ENCODE assay signal across 19 cellular contexts in the genomic region with DNA sequence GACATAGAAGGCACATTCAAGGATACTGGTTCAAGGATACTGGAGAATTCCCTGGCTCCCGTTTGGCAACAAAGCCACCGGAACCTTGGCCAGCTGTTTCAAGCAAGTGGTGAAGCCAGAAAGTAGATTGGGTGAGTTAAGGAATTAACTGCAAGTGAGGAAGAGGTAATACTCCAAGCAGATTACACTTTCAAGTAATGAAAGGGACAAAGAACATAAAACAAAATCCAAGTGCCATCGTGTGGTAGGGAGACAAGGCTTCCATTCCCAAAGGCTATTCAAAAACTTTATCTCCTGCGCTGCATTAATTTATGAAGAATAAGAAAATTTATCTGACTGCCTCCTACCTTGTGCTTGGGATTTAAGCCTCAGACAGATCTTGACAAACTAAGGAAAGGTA. TPM values are rescaled to one million over a fixed set of nuclear protein-coding genes. Genes with fewer than 3 reads are reported as not detected.
A peak's percentile ranks its signal among the peaks of the same experiment; 100 is the strongest.
DNase-seq lines count a peak whose midpoint lies in the region; ATAC-seq, FAIRE-seq and TF ChIP-seq lines count a peak whose summit lies in the region.
"Had no signal": no experiment of that assay in that cellular context is flagged by ENCODE, and none has a peak within 500 bp of the region (broad histone marks: within the 10 kb centered on the region; RNA-seq: fewer than 3 reads in every experiment).

No MANE protein-coding gene starts in this region.

- peaks cover 100% of the 10 kb centered on the region for H3K79me2 ChIP-seq in HCT116 (ENCODE audit: insufficient read depth, low read length)
- peaks cover 98% of the 10 kb centered on the region for H3K79me2 ChIP-seq in K562 (ENCODE audit: control insufficient read depth, insufficient read depth, low read length)

- TF ChIP-seq POLR2A in HCT116 (IDR thresholded peaks at IDR 0.05; ENCODE audit: borderline replicate concordance, extremely low read depth, insufficient read depth, insufficient read length) (no peak), K562 (conservative IDR thresholded peaks at IDR 0.05) (no peak)

- ATAC-seq in activated CD4-positive, alpha-beta T cell treated with anti-CD3 and anti-CD28 coated beads for 36 hours, result no peak
- no peak for ATAC-seq in HCT116
- no peak for ATAC-seq in K562
- ATAC-seq: heart left ventricle, mucosa of descending colon, SK-N-SH treated with all-trans-retinoic acid at 6 μM for 48 hours had no signal

- H3K4me2 ChIP-seq in HCT116 (ENCODE audit: low read length) (peak overlapping the region; percentile 8; the same call in 1 of the 2 replicates), K562 (ENCODE audit: insufficient read depth, low read length) (peak overlapping the region; percentile 12; the same call in 1 of the 2 replicates)

- BruUV-seq in HCT116 (replicated peaks; lab: Mats Ljungman, UMichigan) (no TSS peak), K562 (replicated peaks; lab: Mats Ljungman, UMichigan) (no TSS peak)

- in situ Hi-C loops in K562 (cut with MboI), result no loop called here

- peaks cover 94% of the 10 kb centered on the region for H3K4me1 Mint-ChIP-seq in activated CD4-positive, alpha-beta T cell treated with anti-CD3 and anti-CD28 coated beads for 36 hours
- peaks cover 22% of the 10 kb centered on the region for H3K4me1 Mint-ChIP-seq in progenitor cell of endocrine pancreas (ENCODE audit: low read depth)

- H3K27me3 ChIP-seq in HCT116 (ENCODE audit: insufficient read depth, low read length), result no peaks in the 10 kb centered on the region
- no peaks in the 10 kb centered on the region for H3K27me3 ChIP-seq in K562 (ENCODE audit: control insufficient read depth in 2 of 2, insufficient read depth in 2 of 2, low read length in 2 of 2)
- H3K27me3 ChIP-seq: esophagus squamous epithelium, heart left ventricle had no signal

- peaks cover 81% of the 10 kb centered on the region for H3K36me3 Mint-ChIP-seq in activated CD4-positive, alpha-beta T cell treated with anti-CD3 and anti-CD28 coated beads for 36 hours (ENCODE audit: low read depth)
- H3K36me3 Mint-ChIP-seq in progenitor cell of endocrine pancreas (ENCODE audit: insufficient read depth), result peaks cover 12% of the 10 kb centered on the region

- H2AFZ ChIP-seq in HCT116 (ENCODE audit: low read depth, low read length, poor library complexity, severe bottlenecking), result no peak overlapping the region
- H2AFZ ChIP-seq in K562 (ENCODE audit: low read depth, low read length), result no peak overlapping the region
- H2AFZ ChIP-seq: GM23248 had no signal

- no peaks in the 10 kb centered on the region for H3K27me3 Mint-ChIP-seq in activated CD4-positive, alpha-beta T cell treated with anti-CD3 and anti-CD28 coated beads for 36 hours
- no peaks in the 10 kb centered on the region for H3K27me3 Mint-ChIP-seq in progenitor cell of endocrine pancreas

- TF ChIP-seq CTCF in HCT116 (IDR thresholded peaks at IDR 0.05 in 2 of 3, conservative IDR thresholded peaks at IDR 0.05 in 1 of 3; ENCODE audit: borderline replicate concordance in 1 of 3, insufficient read depth in 1 of 3, low read depth in 2 of 3, low read length in 2 of 3) (no peak), K562 (IDR thresholded peaks at IDR 0.05 in 2 of 3, conservative IDR thresholded peaks at IDR 0.05 in 1 of 3; ENCODE audit: insufficient read depth in 2 of 3, low read depth in 1 of 3, low read length in 3 of 3) (no peak), progenitor cell of endocrine pancreas (IDR thresholded peaks at IDR 0.05; ENCODE audit: unreplicated experiment) (no peak)

- CTCF ChIA-PET in activated CD4-positive, alpha-beta T cell treated with anti-CD3 and anti-CD28 coated beads for 36 hours (lab: Charles Lee), result interaction anchor here (4.6 kb wide), 1 partner anchor 9 kb away, joined by 30 read pairs; no protein-coding TSS in a partner anchor
- CTCF ChIA-PET in HCT116 (lab: Charles Lee) (no interaction called here), K562 (lab: Yijun Ruan, JAX; ENCODE audit: low intra/inter-chr PET ratio) (no interaction called here)

- H3K4me3 Mint-ChIP-seq in activated CD4-positive, alpha-beta T cell treated with anti-CD3 and anti-CD28 coated beads for 36 hours, result no peak overlapping the region
- H3K4me3 Mint-ChIP-seq in progenitor cell of endocrine pancreas (ENCODE audit: low read depth), result no peak overlapping the region

- TF ChIP-seq EP300 in K562 (IDR thresholded peaks at IDR 0.05; ENCODE audit: low read length), result no peak

- TF ChIP-seq RAD21 in HCT116 (IDR thresholded peaks at IDR 0.05; ENCODE audit: low read depth) (no peak), K562 (CRISPR knock-in tag; conservative IDR thresholded peaks at IDR 0.05 in 1 of 2, IDR thresholded peaks at IDR 0.05 in 1 of 2) (no peak)

- no peak for FAIRE-seq in K562 (lab: Jason Lieb, UNC)

- peaks cover 48% of the 10 kb centered on the region; the same call in 1 of the 2 replicates for H4K20me1 ChIP-seq in HCT116 (ENCODE audit: insufficient read depth)
- peaks cover 41% of the 10 kb centered on the region for H4K20me1 ChIP-seq in K562 (replicated peaks; ENCODE audit: control insufficient read depth, insufficient read depth, low read length)

- H3K36me3 ChIP-seq in HCT116 (ENCODE audit: control insufficient read depth in 1 of 2, insufficient read depth in 2 of 2, low read length in 2 of 2) (peaks cover 2 to 28% of the 10 kb centered on the region in 2 experiments; a peak in 1 of 4 replicates), K562 (ENCODE audit: control insufficient read depth, insufficient read depth, low read length) (peaks cover 62% of the 10 kb centered on the region)

- no peaks in the 10 kb centered on the region for H3K9me2 ChIP-seq in HCT116 (ENCODE audit: insufficient read depth)

- H3K9ac ChIP-seq in HCT116 (ENCODE audit: low read length), result no peak overlapping the region
- H3K9ac ChIP-seq in K562 (ENCODE audit: insufficient read depth in 1 of 2, low read depth in 2 of 2, low read length in 2 of 2), result no peak overlapping the region
- H3K9ac ChIP-seq: GM23248 had no signal

- 56% methylated on average over 4 of the region's 4 CpGs for WGBS in K562 (ENCODE audit: insufficient coverage, low coverage, missing lambda C conversion rate)

- no peaks in the 10 kb centered on the region for H3K9me3 Mint-ChIP-seq in activated CD4-positive, alpha-beta T cell treated with anti-CD3 and anti-CD28 coated beads for 36 hours (ENCODE audit: low read depth)
- peaks cover 3% of the 10 kb centered on the region for H3K9me3 Mint-ChIP-seq in progenitor cell of endocrine pancreas (ENCODE audit: low read depth)

- no peak overlapping the region for H3K27ac ChIP-seq in HCT116 (ENCODE audit: low read depth, low read length)
- peak overlapping the region; percentile 50; the same call in 2 of the 3 replicates for H3K27ac ChIP-seq in K562 (ENCODE audit: extremely low read depth, low read depth, low read length)
- H3K27ac ChIP-seq: esophagus squamous epithelium, GM23248 had no signal

- H3K4me3 ChIP-seq in HCT116 (replicated peaks in 1 of 2; ENCODE audit: low read depth in 1 of 2, low read length in 2 of 2) (no peak overlapping the region), K562 (no peak overlapping the region)
- H3K4me3 ChIP-seq: esophagus squamous epithelium, GM23248, heart left ventricle, mucosa of descending colon had no signal

- intact Hi-C loops in activated CD4-positive, alpha-beta T cell treated with anti-CD3 and anti-CD28 coated beads for 36 hours (cut with DNase I, micrococcal nuclease), result loop anchor here in 1 of 2 experiments (2.0 to 10.0 kb wide), 2 partner anchors 43 to 949 kb away; no protein-coding TSS in a partner anchor
- intact Hi-C loops in HCT116 (cut with micrococcal nuclease), result no loop called here
- intact Hi-C loops in K562 (cut with micrococcal nuclease), result no loop called here

- no peak for DNase-seq in activated CD4-positive, alpha-beta T cell treated with anti-CD3 and anti-CD28 coated beads for 36 hours
- DNase-seq in activated CD4-positive, alpha-beta T cell treated with anti-CD3 and anti-CD28 coated beads for 1 hour, result no peak
- DNase-seq in HCT116 (ENCODE audit: low read depth, low spot score) (no peak), K562 (ENCODE audit: extremely low read depth in 1 of 4, low spot score in 3 of 4) (no peak), progenitor cell of endocrine pancreas (ENCODE audit: low spot score, unreplicated experiment) (no peak), DMS153 treated with DMSO at 0.1 percent for 48 hours (lab: John Stamatoyannopoulos, UW; ENCODE audit: unreplicated experiment) (no peak), DMS53 treated with DMSO at 0.1 percent for 48 hours (lab: John Stamatoyannopoulos, UW; ENCODE audit: unreplicated experiment) (no peak), NOMO-1 treated with DMSO at 0.1 percent for 48 hours (lab: John Stamatoyannopoulos, UW; ENCODE audit: unreplicated experiment) (no peak)
- DNase-seq: activated T-cell treated with anti-CD3 and anti-CD28 coated beads, Interleukin-2, amount 50 U/mL, for 48 hours; esophagus squamous epithelium; GM23248; heart left ventricle; KBM-7; kidney glomerular epithelial cell; mucosa of descending colon; NCI-H1417; stimulated activated CD4-positive, alpha-beta T cell treated with anti-CD3 and anti-CD28 coated beads, Interleukin-2, amount 100 ng/mL, for 24 hours; trophoblast cell had no signal

- POLR2A ChIA-PET in activated CD4-positive, alpha-beta T cell treated with anti-CD3 and anti-CD28 coated beads for 36 hours (lab: Charles Lee), result interaction anchor here (1.8 kb wide), 1 partner anchor 10 kb away, joined by 5 read pairs; no protein-coding TSS in a partner anchor
- POLR2A ChIA-PET in HCT116 (lab: Charles Lee) (no interaction called here), K562 (lab: Yijun Ruan, JAX) (interaction anchor here (0.6 to 1.5 kb wide), 5 partner anchors 8 to 26 kb away, joined by 3 to 6 read pairs (median 3); no protein-coding TSS in a partner anchor)

- peaks cover 9% of the 10 kb centered on the region for H3K9me1 ChIP-seq in K562 (ENCODE audit: control insufficient read depth, insufficient read depth, low read length)

- H3K4me1 ChIP-seq in HCT116 (ENCODE audit: control insufficient read depth in 1 of 2, insufficient read depth in 2 of 2, low read length in 2 of 2), result peaks cover 37 to 67% of the 10 kb centered on the region in 2 experiments
- H3K4me1 ChIP-seq in K562 (replicated peaks in 1 of 2; ENCODE audit: control insufficient read depth in 2 of 2, insufficient read depth in 2 of 2, low read length in 2 of 2), result peaks cover 9 to 52% of the 10 kb centered on the region in 2 experiments

- H3K27ac Mint-ChIP-seq in activated CD4-positive, alpha-beta T cell treated with anti-CD3 and anti-CD28 coated beads for 36 hours, result peak overlapping the region; percentile 98
- peak overlapping the region; percentile 50 for H3K27ac Mint-ChIP-seq in progenitor cell of endocrine pancreas

- RAD21 ChIA-PET in HCT116 (lab: Charles Lee; ENCODE audit: low non-redundant PET in 1 of 2, low total read pairs in 2 of 2, uncharacterized antibody in 2 of 2, unreplicated experiment in 2 of 2), result no interaction called here

- H3K9me3 ChIP-seq in HCT116 (ENCODE audit: control insufficient read depth in 1 of 2, insufficient read depth in 1 of 2, low read depth in 1 of 2, low read length in 2 of 2) (0 out of 4 replicates have a peak, but pooled peaks cover 0 to 3% of the 10 kb centered on the region in 2 experiments), K562 (replicated peaks; ENCODE audit: control insufficient read depth, insufficient read depth, low read depth, low read length) (no peaks in the 10 kb centered on the region)
- H3K9me3 ChIP-seq: esophagus squamous epithelium, mucosa of descending colon had no signal

RNA-seq across cellular contexts. Expression of a gene that starts 27.8 kb away (rescaled TPM):
- total RNA-seq in activated CD4-positive, alpha-beta T cell treated with anti-CD3 and anti-CD28 coated beads for 36 hours, result 100 to 1,000 TPM; 241 to 368 TPM
- total RNA-seq in HCT116 (2021; ENCODE audit: unreplicated experiment), result 162 TPM
- polyA plus RNA-seq in HCT116 (2012), result 129 and 140 TPM in 2 replicates
- total RNA-seq in K562 (2011; cell fraction: chromatin; rRNA removed; ENCODE audit: low replicate concordance), result 514 and 616 TPM in 2 replicates
- 268 and 281 TPM in 2 replicates for total RNA-seq in K562 (2011; cell fraction: nucleolus; rRNA removed)
- 282 and 295 TPM in 2 replicates for total RNA-seq in K562 (2011; cell fraction: nucleoplasm; rRNA removed)
- 121 and 136 TPM in 2 replicates for total RNA-seq in K562 (2014; rRNA removed)
- total RNA-seq in K562 (2014; rRNA removed; fragmentation: Illumina TruSeq; extraction: Trizol), result 90.7 and 104 TPM in 2 replicates
- 101 and 104 TPM in 2 replicates for total RNA-seq in K562 (2015; rRNA removed; fragmentation: Illumina TruSeq; extraction: Trizol)
- total RNA-seq in K562 (2021), result 196 and 204 TPM in 2 replicates
- 160 and 184 TPM in 2 replicates for polyA plus RNA-seq in K562 (2011; rRNA removed)
- polyA plus RNA-seq in K562 (2011; cell fraction: cytosol; rRNA removed), result 233 and 372 TPM in 2 replicates
- 242 and 339 TPM in 2 replicates for polyA plus RNA-seq in K562 (2011; cell fraction: nucleus; rRNA removed)
- 107 and 149 TPM in 2 replicates for polyA plus RNA-seq in K562 (2012)
- polyA plus RNA-seq in K562 (2014; fragmentation: Illumina TruSeq; extraction: Trizol), result 154 and 180 TPM in 2 replicates
- 10 to 100 TPM; 11.2 to 31.0 TPM for polyA plus RNA-seq in K562 (2014; fragmentation: Nextera tagmentation; extraction: Ambion mirVana)
- polyA plus RNA-seq in K562 (2014; rRNA removed), result 119 and 141 TPM in 2 replicates
- polyA minus RNA-seq in K562 (2011; rRNA and poly(A)+ RNA removed), result 205 and 308 TPM in 2 replicates
- polyA minus RNA-seq in K562 (2011; cell fraction: cytosol; rRNA and poly(A)+ RNA removed), result 160 and 194 TPM in 2 replicates
- polyA minus RNA-seq in K562 (2011; cell fraction: nucleus; rRNA and poly(A)+ RNA removed), result 200 and 231 TPM in 2 replicates
- total RNA-seq in progenitor cell of endocrine pancreas, result 82.9 and 87.5 TPM in 2 replicates
